In genomic region chr14:90658541-90658967, GRCh38 we compare ENCODE assay signal across 1 cellular context.
TF ChIP-seq lines count a peak whose summit lies in the region.

No MANE protein-coding gene starts in this region.

TF ChIP-seq in K562, 482 proteins besides CTCF, POLR2A, EP300 and RAD21 (continued from another document and continues in another):
- TF ChIP-seq ATF1 (CRISPR knock-in tag; IDR thresholded peaks at IDR 0.05) (no peak), ATF1 (tag; IDR thresholded peaks at IDR 0.05) (no peak), EWSR1 (IDR thresholded peaks at IDR 0.05; ENCODE audit: borderline replicate concordance, low read depth, partially characterized antibody) (no peak), AFF4 (CRISPR knock-in tag; IDR thresholded peaks at IDR 0.05) (no peak), SMARCE1 (IDR thresholded peaks at IDR 0.05) (peak; percentile 66), MEIS2 (IDR thresholded peaks at IDR 0.05; ENCODE audit: partially characterized antibody) (peak; percentile 44), TCF3 (CRISPR knock-in tag; IDR thresholded peaks at IDR 0.05) (peak; percentile 83), NELFE (IDR thresholded peaks at IDR 0.05; ENCODE audit: insufficient read depth, insufficient read length) (no peak), ATF2 (CRISPR knock-in tag; IDR thresholded peaks at IDR 0.05) (no peak), NCOA2 (IDR thresholded peaks at IDR 0.05; ENCODE audit: partially characterized antibody in 2 of 2) (no peak), EZH2 (IDR thresholded peaks at IDR 0.05; ENCODE audit: borderline replicate concordance, low read depth, low read length) (no peak), RB1 (IDR thresholded peaks at IDR 0.05; ENCODE audit: low read depth) (no peak), NONO (IDR thresholded peaks at IDR 0.05; ENCODE audit: low read depth in 2 of 2, low read length in 1 of 2) (no peak), HNRNPH1 (optimal IDR thresholded peaks at IDR 0.05; ENCODE audit: low read depth, low read length) (no peak), POLR2AphosphoS5 (IDR thresholded peaks at IDR 0.05; ENCODE audit: control insufficient read depth, insufficient read depth, low read depth, low read length) (no peak), DPF2 (IDR thresholded peaks at IDR 0.05) (peak; percentile 62; the same call in 1 of the 2 replicates), FOXK2 (conservative IDR thresholded peaks at IDR 0.05 in 1 of 2, IDR thresholded peaks at IDR 0.05 in 1 of 2; ENCODE audit: low read depth in 2 of 2) (no peak), ATF4 (CRISPR knock-in tag; IDR thresholded peaks at IDR 0.05) (no peak), E4F1 (CRISPR knock-in tag; IDR thresholded peaks at IDR 0.05; ENCODE audit: borderline replicate concordance) (no peak), ZFPM2 (CRISPR knock-in tag; IDR thresholded peaks at IDR 0.05) (no peak), RBM17 (IDR thresholded peaks at IDR 0.05; ENCODE audit: borderline replicate concordance, low read depth, low read length) (no peak), TAL1 (IDR thresholded peaks at IDR 0.05) (peak; percentile 45), HES1 (IDR thresholded peaks at IDR 0.05; ENCODE audit: low read depth) (no peak), PML (IDR thresholded peaks at IDR 0.05; ENCODE audit: low read length) (no peak), ETV6 (IDR thresholded peaks at IDR 0.05; ENCODE audit: borderline replicate concordance in 1 of 2, low read depth in 2 of 2, low read length in 1 of 2) (no peak), ETV6 (CRISPR knock-in tag; IDR thresholded peaks at IDR 0.05; ENCODE audit: borderline replicate concordance) (no peak), RAD51 (IDR thresholded peaks at IDR 0.05; ENCODE audit: borderline replicate concordance, low read depth) (no peak), ATF7 (IDR thresholded peaks at IDR 0.05) (peak; percentile 56), SUPT5H (IDR thresholded peaks at IDR 0.05) (no peak), SPI1 (IDR thresholded peaks at IDR 0.05; ENCODE audit: borderline replicate concordance, low read depth, low read length) (peak; percentile 40; the same call in 1 of the 2 replicates), SRSF1 (IDR thresholded peaks at IDR 0.05; ENCODE audit: low read depth, low read length) (no peak), NCOA1 (IDR thresholded peaks at IDR 0.05; ENCODE audit: low read depth) (no peak), SRF (CRISPR knock-in tag; IDR thresholded peaks at IDR 0.05) (no peak), ZZZ3 (IDR thresholded peaks at IDR 0.05) (no peak), MGA (IDR thresholded peaks at IDR 0.05) (no peak), OTX1 (CRISPR knock-in tag; IDR thresholded peaks at IDR 0.05) (no peak), FOS (IDR thresholded peaks at IDR 0.05; ENCODE audit: extremely low read depth, insufficient read length) (no peak)
- TF ChIP-seq, protein P1, sequence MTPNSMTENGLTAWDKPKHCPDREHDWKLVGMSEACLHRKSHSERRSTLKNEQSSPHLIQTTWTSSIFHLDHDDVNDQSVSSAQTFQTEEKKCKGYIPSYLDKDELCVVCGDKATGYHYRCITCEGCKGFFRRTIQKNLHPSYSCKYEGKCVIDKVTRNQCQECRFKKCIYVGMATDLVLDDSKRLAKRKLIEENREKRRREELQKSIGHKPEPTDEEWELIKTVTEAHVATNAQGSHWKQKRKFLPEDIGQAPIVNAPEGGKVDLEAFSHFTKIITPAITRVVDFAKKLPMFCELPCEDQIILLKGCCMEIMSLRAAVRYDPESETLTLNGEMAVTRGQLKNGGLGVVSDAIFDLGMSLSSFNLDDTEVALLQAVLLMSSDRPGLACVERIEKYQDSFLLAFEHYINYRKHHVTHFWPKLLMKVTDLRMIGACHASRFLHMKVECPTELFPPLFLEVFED (CRISPR knock-in tag; conservative IDR thresholded peaks at IDR 0.05): no peak
- TF ChIP-seq, protein P2, sequence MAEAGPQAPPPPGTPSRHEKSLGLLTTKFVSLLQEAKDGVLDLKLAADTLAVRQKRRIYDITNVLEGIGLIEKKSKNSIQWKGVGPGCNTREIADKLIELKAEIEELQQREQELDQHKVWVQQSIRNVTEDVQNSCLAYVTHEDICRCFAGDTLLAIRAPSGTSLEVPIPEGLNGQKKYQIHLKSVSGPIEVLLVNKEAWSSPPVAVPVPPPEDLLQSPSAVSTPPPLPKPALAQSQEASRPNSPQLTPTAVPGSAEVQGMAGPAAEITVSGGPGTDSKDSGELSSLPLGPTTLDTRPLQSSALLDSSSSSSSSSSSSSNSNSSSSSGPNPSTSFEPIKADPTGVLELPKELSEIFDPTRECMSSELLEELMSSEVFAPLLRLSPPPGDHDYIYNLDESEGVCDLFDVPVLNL (CRISPR knock-in tag; IDR thresholded peaks at IDR 0.05; ENCODE audit: low read depth): no peak
